19 cellular contexts compared by ENCODE assay signal in genomic region chr9:37383876-37384715, GRCh38.
"Had no signal": no experiment of that assay in that cellular context is flagged by ENCODE, and none has a peak within 500 bp of the region (broad histone marks: within the 10 kb centered on the region; RNA-seq: fewer than 3 reads in every experiment).

No MANE protein-coding gene starts in this region.

- H3K9me3 Mint-ChIP-seq: activated naive CD4-positive, alpha-beta T cell treated with anti-CD3 and anti-CD28 coated beads, Interleukin-2, amount 10 ng/mL, durations not matched to agents 7 days and 5 days; natural killer cell had no signal

- H3K4me1 ChIP-seq: ascending aorta, foreskin keratinocyte, transverse colon, uterus had no signal

- H3K9me3 ChIP-seq: ascending aorta, transverse colon, uterus had no signal

- H3K4me3 ChIP-seq: ascending aorta, coronary artery, transverse colon, uterus had no signal

- H3K27me3 ChIP-seq: ascending aorta, foreskin keratinocyte, transverse colon, uterus had no signal

- ATAC-seq: activated CD4-positive, CD25-positive, alpha-beta regulatory T cell treated with anti-CD3 and anti-CD28 coated beads, Interleukin-2, amount 50 U/mL, for 24 hours; foreskin keratinocyte; left cardiac atrium; natural killer cell; sciatic nerve had no signal

- H3K4me1 Mint-ChIP-seq: activated naive CD4-positive, alpha-beta T cell treated with anti-CD3 and anti-CD28 coated beads, Interleukin-2, amount 10 ng/mL, durations not matched to agents 7 days and 5 days; natural killer cell had no signal

- DNase-seq: activated CD4-positive, alpha-beta T cell treated with anti-CD3 and anti-CD28 coated beads, Interleukin-2, amount 50 U/mL, for 1 hour; activated CD8-positive, alpha-beta memory T cell treated with anti-CD3 and anti-CD28 coated beads, Interleukin-2, amount 50 U/mL, for 4 hours; activated effector memory CD4-positive, alpha-beta T cell treated with Interleukin-2 at 50 U/mL for 16 hours; activated naive CD4-positive, alpha-beta T cell treated with anti-CD3 and anti-CD28 coated beads, Interleukin-2, amount 10 ng/mL, durations not matched to agents 7 days and 5 days; activated T-cell treated with anti-CD3 and anti-CD28 coated beads, Interleukin-2, amount 50 U/mL, for 48 hours; foreskin keratinocyte; glutamatergic neuron; hippocampal formation; left cardiac atrium; natural killer cell; stimulated activated CD4-positive, alpha-beta T cell treated with anti-CD3 and anti-CD28 coated beads, Interleukin-4, amount 100 ng/mL, for 24 hours; stimulated activated naive CD4-positive, alpha-beta T cell; T-helper 9 cell; transverse colon; uterus had no signal

- H3K36me3 Mint-ChIP-seq: activated naive CD4-positive, alpha-beta T cell treated with anti-CD3 and anti-CD28 coated beads, Interleukin-2, amount 10 ng/mL, durations not matched to agents 7 days and 5 days; natural killer cell had no signal

- H3K27ac ChIP-seq: ascending aorta, coronary artery, foreskin keratinocyte, transverse colon, uterus had no signal

- H3K4me3 Mint-ChIP-seq: activated naive CD4-positive, alpha-beta T cell treated with anti-CD3 and anti-CD28 coated beads, Interleukin-2, amount 10 ng/mL, durations not matched to agents 7 days and 5 days; natural killer cell had no signal

- H3K36me3 ChIP-seq: ascending aorta, transverse colon, uterus had no signal

- H3K27ac Mint-ChIP-seq: activated naive CD4-positive, alpha-beta T cell treated with anti-CD3 and anti-CD28 coated beads, Interleukin-2, amount 10 ng/mL, durations not matched to agents 7 days and 5 days; natural killer cell had no signal
